ENCODE assay signal across 13 cellular contexts in genomic region chr5:88143693-88144218, GRCh38.
A peak's percentile ranks its signal among the peaks of the same experiment; 100 is the strongest.
DNase-seq lines count a peak whose midpoint lies in the region; ATAC-seq and TF ChIP-seq lines count a peak whose summit lies in the region.
"Had no signal": no experiment of that assay in that cellular context is flagged by ENCODE, and none has a peak within 500 bp of the region (broad histone marks: within the 10 kb centered on the region; RNA-seq: fewer than 3 reads in every experiment).

No MANE protein-coding gene starts in this region.

- no peak for ATAC-seq in gastrocnemius medialis
- no peak for ATAC-seq in HG03175 (IDR thresholded peaks at IDR 0.05; ENCODE audit: unreplicated experiment)
- ATAC-seq: left colon had no signal

- no peaks in the 10 kb centered on the region for H3K9me2 ChIP-seq in MM.1S (replicated peaks; ENCODE audit: insufficient read depth, low read length)

- no peak for TF ChIP-seq CTCF in GM06990 (IDR thresholded peaks at IDR 0.05; ENCODE audit: insufficient read depth, low read length, poor library complexity, severe bottlenecking)
- no peak for TF ChIP-seq CTCF in MM.1S (IDR thresholded peaks at IDR 0.05; ENCODE audit: low read length)
- TF ChIP-seq CTCF in gastrocnemius medialis (IDR thresholded peaks at IDR 0.05 in 4 of 5, conservative IDR thresholded peaks at IDR 0.05 in 1 of 5), result no peak

- DNase-seq in GM06990 (ENCODE audit: extremely low read depth, insufficient read length), result no peak
- no peak for DNase-seq in MM.1S
- peak; percentile 27 to 74 for DNase-seq in hippocampal formation (lab: John Stamatoyannopoulos, UW)
- DNase-seq in gastrocnemius medialis, result no peak
- DNase-seq in RPMI8226, result no peak
- no peak for DNase-seq in NCI-H345 (lab: John Stamatoyannopoulos, UW)
- DNase-seq in GM19238 (ENCODE audit: insufficient read length, low spot score), result no peak
- DNase-seq: CD8-positive, alpha-beta memory T cell; NCI-H2171 treated with DMSO at 0.1 percent for 48 hours had no signal

- no peaks in the 10 kb centered on the region for H3K4me1 ChIP-seq in MM.1S (ENCODE audit: low read length)
- peaks cover 35 to 41% of the 10 kb centered on the region in 2 donors for H3K4me1 ChIP-seq in gastrocnemius medialis

- intact Hi-C loops in gastrocnemius medialis (cut with DNase I; ENCODE audit: low total_unique reads), result loop anchor here (5.0 to 10.0 kb wide), 4 partner anchors 241 to 539 kb away; no protein-coding TSS in a partner anchor

- H3K9me3 ChIP-seq in MM.1S (replicated peaks; ENCODE audit: insufficient read depth, low read length) (no peaks in the 10 kb centered on the region), gastrocnemius medialis (no peaks in the 10 kb centered on the region)
- H3K9me3 ChIP-seq: HAP-1 had no signal

- no peaks in the 10 kb centered on the region for H3K79me2 ChIP-seq in MM.1S (ENCODE audit: low read length)

- in situ Hi-C loops in gastrocnemius medialis (cut with MboI; ENCODE audit: low sequenced_read_pairs in 4 of 4), result loop anchor here in 3 of 4 donors (10.0 to 25.0 kb wide), 3 partner anchors 356 to 541 kb away; no protein-coding TSS in a partner anchor

- H3F3A ChIP-seq in MM.1S (ENCODE audit: insufficient read depth, low read length), result peaks cover 6% of the 10 kb centered on the region; the same call in 1 of the 2 replicates

- peaks cover 1% of the 10 kb centered on the region; the same call in 1 of the 2 replicates for H3K27me3 ChIP-seq in GM06990 (replicated peaks; ENCODE audit: control insufficient read depth, insufficient read depth, low read length)
- H3K27me3 ChIP-seq in MM.1S (replicated peaks; ENCODE audit: insufficient read depth, low read length), result no peaks in the 10 kb centered on the region
- peaks cover 63 to 79% (median 66%) of the 10 kb centered on the region in 3 donors for H3K27me3 ChIP-seq in gastrocnemius medialis

- H3K4me3 ChIP-seq in GM06990 (replicated peaks; ENCODE audit: low read depth, low read length) (peak overlapping the region; percentile 8; the same call in 1 of the 2 replicates), MM.1S (ENCODE audit: low read length) (peak overlapping the region; percentile 78), gastrocnemius medialis (peak overlapping the region; percentile 42 to 60 (median 53))
- H3K4me3 ChIP-seq: cardiac muscle cell, HAP-1 had no signal

- H3K27ac ChIP-seq in MM.1S (ENCODE audit: low read length) (no peak overlapping the region), gastrocnemius medialis (no peak overlapping the region)
- H3K27ac ChIP-seq: cardiac muscle cell had no signal

- H3K4me2 ChIP-seq in MM.1S (ENCODE audit: low read depth, low read length), result peak overlapping the region; percentile 100

- H4K20me1 ChIP-seq in MM.1S (ENCODE audit: insufficient read depth, low read length), result no peaks in the 10 kb centered on the region

- TF ChIP-seq POLR2A in gastrocnemius medialis (IDR thresholded peaks at IDR 0.05), result no peak

- peak overlapping the region; percentile 9; the same call in 1 of the 2 replicates for H3K9ac ChIP-seq in MM.1S (ENCODE audit: low read length)

- H3K36me3 ChIP-seq in GM06990 (ENCODE audit: control insufficient read depth, insufficient read depth, low read length) (no peaks in the 10 kb centered on the region), MM.1S (replicated peaks; ENCODE audit: insufficient read depth, low read length) (no peaks in the 10 kb centered on the region), gastrocnemius medialis (no peaks in the 10 kb centered on the region)
- H3K36me3 ChIP-seq: cardiac muscle cell, HAP-1 had no signal

- H2AFZ ChIP-seq in MM.1S (ENCODE audit: low read length), result peak overlapping the region; percentile 68

Comparison
In these comparisons a context has a peak if more than half of its experiments do, and no peak if none do; other contexts are left out.
1. DNase-seq: peak in hippocampal formation (2 of 2); none in GM06990 (single experiment), MM.1S (single experiment), gastrocnemius medialis (0 of 2), RPMI8226 (single experiment), NCI-H345 (single experiment) and GM19238 (single experiment).
2. H3K4me3 ChIP-seq: peak in every context shown above with its lines; median percentile 78 in MM.1S; 53 in gastrocnemius medialis; 8 in GM06990.